19 cellular contexts compared by ENCODE assay signal in genomic region chr11:6365659-6366058, GRCh38. TPM values are rescaled to one million over a fixed set of nuclear protein-coding genes. Genes with fewer than 3 reads are reported as not detected.
DNase-seq lines count a peak whose midpoint lies in the region; ATAC-seq and TF ChIP-seq lines count a peak whose summit lies in the region.
"Had no signal": no experiment of that assay in that cellular context is flagged by ENCODE, and none has a peak within 500 bp of the region (broad histone marks: within the 10 kb centered on the region; RNA-seq: fewer than 3 reads in every experiment).

No MANE protein-coding gene starts in this region.

- H3K9ac ChIP-seq in liver (ENCODE audit: low read depth in 1 of 2, low read length in 2 of 2) = no peak overlapping the region
- H3K9ac ChIP-seq: SK-N-SH had no signal

- DNase-seq in DMS53 treated with DMSO at 0.1 percent for 48 hours (lab: John Stamatoyannopoulos, UW; ENCODE audit: unreplicated experiment) = peak; percentile 50
- DNase-seq in superior temporal gyrus (ENCODE audit: extremely low spot score) = peak; percentile 1
- no peak for DNase-seq in HK-2 (ENCODE audit: unreplicated experiment)
- DNase-seq: ACHN; CD4-positive, CD25-positive, alpha-beta regulatory T cell; GF-D8; HFFc6; IMR-90; Kasumi-1; NCI-H1436 treated with DMSO at 0.1 percent for 48 hours; NCI-H2107; NCI-H82; SK-N-SH had no signal

- no peak for TF ChIP-seq CTCF in VCaP (conservative IDR thresholded peaks at IDR 0.05)
- TF ChIP-seq CTCF in liver (IDR thresholded peaks at IDR 0.05; ENCODE audit: low read depth, low read length, missing input control) = no peak

- peak; percentile 40 for TF ChIP-seq RAD21 in liver (IDR thresholded peaks at IDR 0.05)

- peaks cover 0 to 29% (median 21%) of the 10 kb centered on the region in 4 donors for H3K4me1 ChIP-seq in liver (ENCODE audit: control insufficient read depth in 4 of 4, insufficient read depth in 4 of 4, low read length in 3 of 4)

- H3K27me3 ChIP-seq in liver (ENCODE audit: control insufficient read depth in 4 of 4, insufficient read depth in 4 of 4, low read length in 3 of 4) = no peaks in the 10 kb centered on the region

- ATAC-seq in GM21447 (IDR thresholded peaks at IDR 0.05; ENCODE audit: unreplicated experiment) (no peak), GM18858 (IDR thresholded peaks at IDR 0.05; ENCODE audit: unreplicated experiment) (no peak)
- ATAC-seq: Panc1, Right ventricle myocardium inferior had no signal

- H3K4me3 ChIP-seq in liver (ENCODE audit: low read depth in 1 of 3, low read length in 3 of 3) = no peak overlapping the region

- H3K36me3 ChIP-seq in liver (ENCODE audit: control insufficient read depth in 4 of 4, insufficient read depth in 3 of 4, low read depth in 1 of 4, low read length in 3 of 4) = no peaks in the 10 kb centered on the region

- WGBS in liver = 24% methylated on average over 2 of the region's 2 CpGs

- H3K27ac ChIP-seq in VCaP = 0 out of 2 replicates have a peak overlapping the region, but pooled peaks have one; percentile 14
- H3K27ac ChIP-seq in liver (ENCODE audit: low read depth in 1 of 2, low read length in 2 of 2) = peak overlapping the region; percentile 35 to 43

- no peaks in the 10 kb centered on the region for H3K9me3 ChIP-seq in liver (ENCODE audit: control insufficient read depth in 4 of 4, low read length in 3 of 4)
- H3K9me3 ChIP-seq: SK-N-SH had no signal

TF ChIP-seq in liver, 16 proteins besides CTCF, POLR2A, EP300 and RAD21:
- no peak for TF ChIP-seq FOXA1 (IDR thresholded peaks at IDR 0.05)
- peak; percentile 93 to 97 for TF ChIP-seq HNF4A (conservative IDR thresholded peaks at IDR 0.05)
- TF ChIP-seq EGR1 (IDR thresholded peaks at IDR 0.05; ENCODE audit: low read depth in 2 of 2) = no peak
- TF ChIP-seq NR2F2 (IDR thresholded peaks at IDR 0.05) = no peak
- peak; percentile 96 for TF ChIP-seq SP1 (IDR thresholded peaks at IDR 0.05)
- TF ChIP-seq RXRA (IDR thresholded peaks at IDR 0.05) = peak; percentile 58 to 67
- TF ChIP-seq JUND (IDR thresholded peaks at IDR 0.05) = peak in 1 of 2 donors; percentile 38
- TF ChIP-seq TAF1 (conservative IDR thresholded peaks at IDR 0.05) = no peak
- TF ChIP-seq, protein P1, sequence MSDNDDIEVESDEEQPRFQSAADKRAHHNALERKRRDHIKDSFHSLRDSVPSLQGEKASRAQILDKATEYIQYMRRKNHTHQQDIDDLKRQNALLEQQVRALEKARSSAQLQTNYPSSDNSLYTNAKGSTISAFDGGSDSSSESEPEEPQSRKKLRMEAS (IDR thresholded peaks at IDR 0.05) = peak; percentile 55
- TF ChIP-seq YY1 (IDR thresholded peaks at IDR 0.05) = peak; percentile 78
- TF ChIP-seq, protein P2, sequence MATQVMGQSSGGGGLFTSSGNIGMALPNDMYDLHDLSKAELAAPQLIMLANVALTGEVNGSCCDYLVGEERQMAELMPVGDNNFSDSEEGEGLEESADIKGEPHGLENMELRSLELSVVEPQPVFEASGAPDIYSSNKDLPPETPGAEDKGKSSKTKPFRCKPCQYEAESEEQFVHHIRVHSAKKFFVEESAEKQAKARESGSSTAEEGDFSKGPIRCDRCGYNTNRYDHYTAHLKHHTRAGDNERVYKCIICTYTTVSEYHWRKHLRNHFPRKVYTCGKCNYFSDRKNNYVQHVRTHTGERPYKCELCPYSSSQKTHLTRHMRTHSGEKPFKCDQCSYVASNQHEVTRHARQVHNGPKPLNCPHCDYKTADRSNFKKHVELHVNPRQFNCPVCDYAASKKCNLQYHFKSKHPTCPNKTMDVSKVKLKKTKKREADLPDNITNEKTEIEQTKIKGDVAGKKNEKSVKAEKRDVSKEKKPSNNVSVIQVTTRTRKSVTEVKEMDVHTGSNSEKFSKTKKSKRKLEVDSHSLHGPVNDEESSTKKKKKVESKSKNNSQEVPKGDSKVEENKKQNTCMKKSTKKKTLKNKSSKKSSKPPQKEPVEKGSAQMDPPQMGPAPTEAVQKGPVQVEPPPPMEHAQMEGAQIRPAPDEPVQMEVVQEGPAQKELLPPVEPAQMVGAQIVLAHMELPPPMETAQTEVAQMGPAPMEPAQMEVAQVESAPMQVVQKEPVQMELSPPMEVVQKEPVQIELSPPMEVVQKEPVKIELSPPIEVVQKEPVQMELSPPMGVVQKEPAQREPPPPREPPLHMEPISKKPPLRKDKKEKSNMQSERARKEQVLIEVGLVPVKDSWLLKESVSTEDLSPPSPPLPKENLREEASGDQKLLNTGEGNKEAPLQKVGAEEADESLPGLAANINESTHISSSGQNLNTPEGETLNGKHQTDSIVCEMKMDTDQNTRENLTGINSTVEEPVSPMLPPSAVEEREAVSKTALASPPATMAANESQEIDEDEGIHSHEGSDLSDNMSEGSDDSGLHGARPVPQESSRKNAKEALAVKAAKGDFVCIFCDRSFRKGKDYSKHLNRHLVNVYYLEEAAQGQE (IDR thresholded peaks at IDR 0.05) = peak; percentile 76
- TF ChIP-seq FOXA2 (IDR thresholded peaks at IDR 0.05) = peak; percentile 18
- TF ChIP-seq GABPA (IDR thresholded peaks at IDR 0.05 in 1 of 2, conservative IDR thresholded peaks at IDR 0.05 in 1 of 2) = peak in 1 of 2 donors; percentile 24
- TF ChIP-seq HNF4G (IDR thresholded peaks at IDR 0.05) = peak; percentile 93
- TF ChIP-seq, protein P3, sequence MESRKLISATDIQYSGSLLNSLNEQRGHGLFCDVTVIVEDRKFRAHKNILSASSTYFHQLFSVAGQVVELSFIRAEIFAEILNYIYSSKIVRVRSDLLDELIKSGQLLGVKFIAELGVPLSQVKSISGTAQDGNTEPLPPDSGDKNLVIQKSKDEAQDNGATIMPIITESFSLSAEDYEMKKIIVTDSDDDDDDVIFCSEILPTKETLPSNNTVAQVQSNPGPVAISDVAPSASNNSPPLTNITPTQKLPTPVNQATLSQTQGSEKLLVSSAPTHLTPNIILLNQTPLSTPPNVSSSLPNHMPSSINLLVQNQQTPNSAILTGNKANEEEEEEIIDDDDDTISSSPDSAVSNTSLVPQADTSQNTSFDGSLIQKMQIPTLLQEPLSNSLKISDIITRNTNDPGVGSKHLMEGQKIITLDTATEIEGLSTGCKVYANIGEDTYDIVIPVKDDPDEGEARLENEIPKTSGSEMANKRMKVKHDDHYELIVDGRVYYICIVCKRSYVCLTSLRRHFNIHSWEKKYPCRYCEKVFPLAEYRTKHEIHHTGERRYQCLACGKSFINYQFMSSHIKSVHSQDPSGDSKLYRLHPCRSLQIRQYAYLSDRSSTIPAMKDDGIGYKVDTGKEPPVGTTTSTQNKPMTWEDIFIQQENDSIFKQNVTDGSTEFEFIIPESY (IDR thresholded peaks at IDR 0.05) = peak; percentile 52
- no peak for TF ChIP-seq ATF3 (IDR thresholded peaks at IDR 0.05)

RNA-seq across cellular contexts. Expression of gene SMPD1, which starts 24.6 kb away (rescaled TPM):
- total RNA-seq in liver = 10 to 100 TPM; 15.4 to 25.9 TPM
- 10 to 100 TPM; 65.0 to 91.6 TPM for polyA plus RNA-seq in liver

RNA-seq across cellular contexts. Expression of gene CAVIN3, which starts 45.4 kb away (rescaled TPM):
- 1 to 10 TPM; 4.0 to 4.4 TPM for total RNA-seq in liver
- polyA plus RNA-seq in liver = 10 to 100 TPM in 1 of 2 donors, 1 to 10 TPM in 1; 2.5 to 13.9 TPM

RNA-seq across cellular contexts. Expression of gene APBB1, which starts 53.2 kb away (rescaled TPM):
- 1 to 10 TPM; 8.1 to 8.6 TPM for total RNA-seq in liver
- polyA plus RNA-seq in liver = 1 to 10 TPM; 2.5 to 4.5 TPM
